Comparison of ENCODE assay signal across 10 cellular contexts in genomic region chr6:157774153-157775135, GRCh38. TPM values are rescaled to one million over a fixed set of nuclear protein-coding genes. Genes with fewer than 3 reads are reported as not detected.
A peak's percentile ranks its signal among the peaks of the same experiment; 100 is the strongest.
DNase-seq lines count a peak whose midpoint lies in the region; ATAC-seq and TF ChIP-seq lines count a peak whose summit lies in the region.
"Had no signal": no experiment of that assay in that cellular context is flagged by ENCODE, and none has a peak within 500 bp of the region (broad histone marks: within the 10 kb centered on the region; RNA-seq: fewer than 3 reads in every experiment).

No MANE protein-coding gene starts in this region.

- no peak for TF ChIP-seq CTCF in cardiac muscle cell (IDR thresholded peaks at IDR 0.05; ENCODE audit: low read depth, low read length)

- ATAC-seq in left ventricle myocardium superior (peak; percentile 54), aorta (ENCODE audit: low FRiP score) (peak; percentile 88), HG03175 (IDR thresholded peaks at IDR 0.05; ENCODE audit: unreplicated experiment) (no peak)

- intact Hi-C loops in cardiac septum (cut with DNase I) (no loop called here), left ventricle myocardium superior (cut with micrococcal nuclease) (no loop called here), aorta (cut with DNase I) (no loop called here)

- 90 to 92% methylated on average over 17 of the region's 17 CpGs for WGBS in aorta, 2 donors

- H3K4me3 ChIP-seq in cardiac muscle cell (no peak overlapping the region), aorta (ENCODE audit: low read length in 2 of 2) (no peak overlapping the region)

- DNase-seq in cardiac muscle cell (ENCODE audit: low read depth in 1 of 2, low spot score in 1 of 2) (peak; percentile 15 to 46), cardiac septum (ENCODE audit: low spot score) (no peak), RPMI8226 (peak; percentile 31), left ventricle myocardium superior (no peak), aorta (no peak), T-helper 9 cell (no peak), Kasumi-1 (lab: John Stamatoyannopoulos, UW) (no peak)
- DNase-seq: activated gamma-delta T cell treated with Interleukin-2 at 50 U/mL for 16 hours had no signal

- H3K4me1 ChIP-seq in cardiac muscle cell (ENCODE audit: low read depth) (no peaks in the 10 kb centered on the region), aorta (ENCODE audit: control insufficient read depth in 1 of 2, insufficient read depth in 2 of 2, low read length in 2 of 2) (no peaks in the 10 kb centered on the region)

- no peaks in the 10 kb centered on the region for H3K27me3 ChIP-seq in cardiac muscle cell
- H3K27me3 ChIP-seq in aorta (ENCODE audit: control insufficient read depth in 1 of 2, insufficient read depth in 2 of 2, low read length in 1 of 2): no peaks in the 10 kb centered on the region

- H3K9me3 ChIP-seq in cardiac muscle cell (ENCODE audit: low read depth): no peaks in the 10 kb centered on the region
- H3K9me3 ChIP-seq in aorta (ENCODE audit: control insufficient read depth, low read length): no peaks in the 10 kb centered on the region
- H3K9me3 ChIP-seq: neutrophil had no signal

- H3K36me3 ChIP-seq in cardiac muscle cell: no peaks in the 10 kb centered on the region
- H3K36me3 ChIP-seq in aorta (ENCODE audit: control insufficient read depth in 1 of 2, insufficient read depth in 2 of 2, low read length in 1 of 2): no peaks in the 10 kb centered on the region
- H3K36me3 ChIP-seq: neutrophil had no signal

- no peak overlapping the region for H3K27ac ChIP-seq in cardiac muscle cell
- H3K27ac ChIP-seq in aorta (ENCODE audit: low read depth in 1 of 2, low read length in 2 of 2): no peak overlapping the region
- H3K27ac ChIP-seq: neutrophil had no signal

RNA-seq across cellular contexts. Expression of gene SNX9, which starts 48.6 kb away (rescaled TPM):
- total RNA-seq in cardiac muscle cell (23.3 and 27.0 TPM in 2 replicates), cardiac septum (34.2 TPM), left ventricle myocardium superior (31.6 TPM), aorta (10 to 100 TPM; 81.5 to 95.5 TPM)
- polyA plus RNA-seq in cardiac muscle cell (23.9 and 26.5 TPM in 2 replicates), aorta (10 to 100 TPM; 50.6 to 82.7 TPM)

Comparison
In these comparisons a context has a peak if more than half of its experiments do, and no peak if none do; other contexts are left out.
1. DNase-seq: peak in cardiac muscle cell (2 of 2) and RPMI8226 (single experiment); none in cardiac septum (single experiment), left ventricle myocardium superior (single experiment), aorta (0 of 2), T-helper 9 cell (single experiment) and Kasumi-1 (0 of 2).